In the genomic region with DNA sequence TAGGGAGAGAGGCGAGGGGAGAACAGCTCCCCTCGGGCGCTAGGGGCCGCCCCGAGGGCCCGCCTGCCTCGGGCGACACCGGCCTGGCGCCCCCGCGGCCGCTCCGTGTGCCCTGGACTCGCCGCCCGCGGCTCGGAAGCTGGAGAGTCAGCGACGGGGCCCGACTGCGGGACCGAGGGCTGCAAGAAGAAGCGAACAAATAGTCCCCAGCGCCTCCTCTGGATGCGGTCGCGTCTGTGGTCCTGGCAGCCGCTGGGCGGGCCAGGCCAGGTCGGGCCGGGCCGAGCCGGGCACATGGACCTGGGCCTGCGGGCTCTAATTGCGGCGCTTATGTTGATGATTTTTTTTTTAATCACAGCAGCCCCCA, we compare ENCODE assay signal across 1 cellular context.
TF ChIP-seq lines count a peak whose summit lies in the region.

No MANE protein-coding gene starts in this region.

TF ChIP-seq in H1, 55 proteins besides CTCF, POLR2A, EP300 and RAD21:
- TF ChIP-seq GTF2F1 (IDR thresholded peaks at IDR 0.05; ENCODE audit: borderline replicate concordance, low read depth, low read length) (no peak), RNF2 (IDR thresholded peaks at IDR 0.05; ENCODE audit: borderline replicate concordance, low read depth, low read length, missing control alignments, poor library complexity, severe bottlenecking) (peak; percentile 21), KDM4A (IDR thresholded peaks at IDR 0.05; ENCODE audit: low read depth, low read length, severe bottlenecking) (peak; percentile 14)
TF ChIP-seq in H1: peak in this region for 2.
